Comparison of ENCODE assay signal across 1 cellular context in genomic region chr6:71488186-71488585, GRCh38.
TF ChIP-seq lines count a peak whose summit lies in the region.

No MANE protein-coding gene starts in this region.

TF ChIP-seq in IMR-90, 13 proteins besides CTCF, POLR2A, EP300 and RAD21:
- no peak for TF ChIP-seq RCOR1 (IDR thresholded peaks at IDR 0.05; ENCODE audit: insufficient replicate concordance, low read length)
- no peak for TF ChIP-seq FOS (IDR thresholded peaks at IDR 0.05; ENCODE audit: low read depth, low read length)
- TF ChIP-seq NFE2L2 (IDR thresholded peaks at IDR 0.05; ENCODE audit: low read depth, low read length), result no peak
- TF ChIP-seq ELK1 (IDR thresholded peaks at IDR 0.05; ENCODE audit: borderline replicate concordance, low read depth, low read length), result no peak
- no peak for TF ChIP-seq CHD1 (IDR thresholded peaks at IDR 0.05; ENCODE audit: low read depth, low read length)
- TF ChIP-seq SMC3 (IDR thresholded peaks at IDR 0.05; ENCODE audit: low read depth, low read length), result no peak
- TF ChIP-seq USF2 (IDR thresholded peaks at IDR 0.05; ENCODE audit: low read depth, low read length), result no peak
- TF ChIP-seq MAZ (IDR thresholded peaks at IDR 0.05; ENCODE audit: borderline replicate concordance, low read depth, low read length), result no peak
- no peak for TF ChIP-seq RFX5 (IDR thresholded peaks at IDR 0.05; ENCODE audit: low read depth, low read length)
- no peak for TF ChIP-seq CEBPB (IDR thresholded peaks at IDR 0.05; ENCODE audit: low read depth, low read length)
- TF ChIP-seq MAFK (IDR thresholded peaks at IDR 0.05; ENCODE audit: low read depth, low read length), result no peak
- no peak for TF ChIP-seq MXI1 (IDR thresholded peaks at IDR 0.05; ENCODE audit: borderline replicate concordance, low read depth, low read length)
- TF ChIP-seq BHLHE40 (IDR thresholded peaks at IDR 0.05; ENCODE audit: low read depth, low read length), result no peak
